Comparison of ENCODE assay signal across 15 cellular contexts in genomic region chr10:63917363-63917762, GRCh38.
A peak's percentile ranks its signal among the peaks of the same experiment; 100 is the strongest.
DNase-seq lines count a peak whose midpoint lies in the region; ATAC-seq and TF ChIP-seq lines count a peak whose summit lies in the region.
"Had no signal": no experiment of that assay in that cellular context is flagged by ENCODE, and none has a peak within 500 bp of the region (broad histone marks: within the 10 kb centered on the region; RNA-seq: fewer than 3 reads in every experiment).

No MANE protein-coding gene starts in this region.

- no peaks in the 10 kb centered on the region for H3K9me2 ChIP-seq in SK-N-SH

- H3K27me3 ChIP-seq in SK-N-SH (ENCODE audit: insufficient read depth) (no peaks in the 10 kb centered on the region), upper lobe of right lung (no peaks in the 10 kb centered on the region)

- no peak overlapping the region for H3K9ac ChIP-seq in SK-N-SH

- POLR2A ChIA-PET in SK-N-SH (lab: Yijun Ruan, JAX), result no interaction called here

- intact Hi-C loops in upper lobe of right lung (cut with DNase I), result no loop called here

- H3K4me1 Mint-ChIP-seq in glutamatergic neuron (ENCODE audit: low read depth, unreplicated experiment), result peaks cover 23% of the 10 kb centered on the region
- H3K4me1 Mint-ChIP-seq: B cell; CD4-positive, alpha-beta memory T cell had no signal

- H3K9me3 Mint-ChIP-seq in glutamatergic neuron (ENCODE audit: unreplicated experiment), result peaks cover 1% of the 10 kb centered on the region
- H3K9me3 Mint-ChIP-seq: T-helper 1 cell treated with Interleukin-12 subunit alpha and Interleukin-12 subunit beta and Interleukin-4 antibody, amounts not matched to agents 30 μg/mL and 1 μg/mL, for 36 hours had no signal

- no peaks in the 10 kb centered on the region for H3F3A ChIP-seq in SK-N-SH (replicated peaks; ENCODE audit: insufficient read depth)

- CTCF ChIA-PET in SK-N-SH (lab: Yijun Ruan, JAX), result interaction anchor here (0.8 to 1.4 kb wide), 4 partner anchors 9 to 840 kb away, joined by 3 to 4 read pairs (median 4); no protein-coding TSS in a partner anchor

- no peak overlapping the region for H2AFZ ChIP-seq in SK-N-SH (ENCODE audit: low read depth)

- no peaks in the 10 kb centered on the region for H4K20me1 ChIP-seq in SK-N-SH (ENCODE audit: insufficient read depth)

- no peak for TF ChIP-seq RAD21 in SK-N-SH (IDR thresholded peaks at IDR 0.05; ENCODE audit: low read length)

- no peak for DNase-seq in SK-N-SH
- DNase-seq in NCI-H69 (lab: John Stamatoyannopoulos, UW), result peak; percentile 30
- DNase-seq in globus pallidus (ENCODE audit: low spot score), result peak; percentile 7
- no peak for DNase-seq in upper lobe of right lung
- no peak for DNase-seq in dermis blood vessel endothelial cell
- no peak for DNase-seq in glutamatergic neuron
- DNase-seq: CD4-positive, alpha-beta memory T cell; GF-D8; MV-4-11; NCI-H510A; SHP77 had no signal

- H3K27ac ChIP-seq in SK-N-SH (ENCODE audit: low read depth in 2 of 2, low read length in 1 of 2) (peak overlapping the region in 1 of 2 experiments; percentile 4; a peak in 1 of 4 replicates), upper lobe of right lung (no peak overlapping the region)

- no peaks in the 10 kb centered on the region for H3K36me3 Mint-ChIP-seq in glutamatergic neuron (ENCODE audit: unreplicated experiment)
- H3K36me3 Mint-ChIP-seq: CD4-positive, alpha-beta memory T cell had no signal

- H3K4me1 ChIP-seq in SK-N-SH (ENCODE audit: control insufficient read depth in 1 of 2, insufficient read depth in 2 of 2, low read depth in 1 of 2, low read length in 1 of 2) (no peaks in the 10 kb centered on the region), upper lobe of right lung (no peaks in the 10 kb centered on the region)

- H3K4me3 Mint-ChIP-seq in glutamatergic neuron (ENCODE audit: unreplicated experiment), result no peak overlapping the region
- H3K4me3 Mint-ChIP-seq: B cell; CD4-positive, alpha-beta memory T cell; T-helper 1 cell treated with Interleukin-12 subunit alpha and Interleukin-12 subunit beta and Interleukin-4 antibody, amounts not matched to agents 30 μg/mL and 1 μg/mL, for 36 hours had no signal

- TF ChIP-seq CTCF in SK-N-SH (IDR thresholded peaks at IDR 0.05) (no peak), upper lobe of right lung (IDR thresholded peaks at IDR 0.05) (no peak), glutamatergic neuron (IDR thresholded peaks at IDR 0.05; ENCODE audit: partially characterized antibody, unreplicated experiment) (no peak)

- TF ChIP-seq EP300 in SK-N-SH (IDR thresholded peaks at IDR 0.05; ENCODE audit: borderline replicate concordance in 1 of 2, low read depth in 1 of 2, low read length in 1 of 2), result no peak

- no peak for ATAC-seq in SK-N-SH treated with all-trans-retinoic acid at 6 μM for 48 hours
- peak; percentile 72 for ATAC-seq in upper lobe of right lung
- ATAC-seq: K562 had no signal

- H3K36me3 ChIP-seq in SK-N-SH (replicated peaks in 1 of 2; ENCODE audit: control insufficient read depth in 1 of 2, insufficient read depth in 2 of 2, low read length in 1 of 2) (no peaks in the 10 kb centered on the region), upper lobe of right lung (no peaks in the 10 kb centered on the region)

- no peaks in the 10 kb centered on the region for H3K27me3 Mint-ChIP-seq in glutamatergic neuron (ENCODE audit: unreplicated experiment)

- no peaks in the 10 kb centered on the region for H3K9me3 ChIP-seq in SK-N-SH
- H3K9me3 ChIP-seq in upper lobe of right lung, result no peaks in the 10 kb centered on the region

- WGBS in SK-N-SH (ENCODE audit: low lambda C conversion rate), result 24% methylated on average over 1 of the region's 1 CpG

- H3K79me2 ChIP-seq in SK-N-SH (ENCODE audit: insufficient read depth), result no peaks in the 10 kb centered on the region

- no peak overlapping the region for H3K27ac Mint-ChIP-seq in glutamatergic neuron (ENCODE audit: unreplicated experiment)
- H3K27ac Mint-ChIP-seq: B cell; CD4-positive, alpha-beta memory T cell; T-helper 1 cell treated with Interleukin-12 subunit alpha and Interleukin-12 subunit beta and Interleukin-4 antibody, amounts not matched to agents 30 μg/mL and 1 μg/mL, for 36 hours had no signal

- H3K4me3 ChIP-seq in SK-N-SH (ENCODE audit: low read depth in 2 of 2, low read length in 1 of 2) (no peak overlapping the region), upper lobe of right lung (no peak overlapping the region)
- H3K4me3 ChIP-seq: K562 had no signal

- H3K4me2 ChIP-seq in SK-N-SH, result no peak overlapping the region

TF ChIP-seq in SK-N-SH treated with all-trans-retinoic acid at 6 μM for 48 hours, 23 proteins besides CTCF, POLR2A, EP300 and RAD21:
- peak; percentile 86 for TF ChIP-seq ISL1 (CRISPR knock-in tag; IDR thresholded peaks at IDR 0.05)
- TF ChIP-seq, protein P1, sequence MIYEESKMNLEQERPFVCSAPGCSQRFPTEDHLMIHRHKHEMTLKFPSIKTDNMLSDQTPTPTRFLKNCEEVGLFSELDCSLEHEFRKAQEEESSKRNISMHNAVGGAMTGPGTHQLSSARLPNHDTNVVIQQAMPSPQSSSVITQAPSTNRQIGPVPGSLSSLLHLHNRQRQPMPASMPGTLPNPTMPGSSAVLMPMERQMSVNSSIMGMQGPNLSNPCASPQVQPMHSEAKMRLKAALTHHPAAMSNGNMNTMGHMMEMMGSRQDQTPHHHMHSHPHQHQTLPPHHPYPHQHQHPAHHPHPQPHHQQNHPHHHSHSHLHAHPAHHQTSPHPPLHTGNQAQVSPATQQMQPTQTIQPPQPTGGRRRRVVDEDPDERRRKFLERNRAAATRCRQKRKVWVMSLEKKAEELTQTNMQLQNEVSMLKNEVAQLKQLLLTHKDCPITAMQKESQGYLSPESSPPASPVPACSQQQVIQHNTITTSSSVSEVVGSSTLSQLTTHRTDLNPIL (CRISPR knock-in tag; IDR thresholded peaks at IDR 0.05; ENCODE audit: low read depth), result no peak

TF ChIP-seq in SK-N-SH, 30 proteins besides CTCF, POLR2A, EP300 and RAD21:
- TF ChIP-seq FOXM1 (IDR thresholded peaks at IDR 0.05; ENCODE audit: low read depth) (no peak), SIN3A (IDR thresholded peaks at IDR 0.05; ENCODE audit: borderline replicate concordance, low read depth, low read length) (no peak), YY1 (IDR thresholded peaks at IDR 0.05; ENCODE audit: low read depth) (no peak), REST (IDR thresholded peaks at IDR 0.05; ENCODE audit: low read depth, low read length) (no peak), EZH2phosphoT487 (IDR thresholded peaks at IDR 0.05; ENCODE audit: borderline replicate concordance, low read depth) (no peak), POLR2AphosphoS5 (IDR thresholded peaks at IDR 0.05; ENCODE audit: low read depth, low read length) (no peak), TEAD4 (IDR thresholded peaks at IDR 0.05; ENCODE audit: borderline replicate concordance, insufficient read depth) (no peak), CHD2 (IDR thresholded peaks at IDR 0.05; ENCODE audit: low read length, partially characterized antibody) (no peak), ELF1 (IDR thresholded peaks at IDR 0.05) (no peak), NRF1 (IDR thresholded peaks at IDR 0.05; ENCODE audit: low read depth, low read length) (no peak)
- TF ChIP-seq, protein P2, sequence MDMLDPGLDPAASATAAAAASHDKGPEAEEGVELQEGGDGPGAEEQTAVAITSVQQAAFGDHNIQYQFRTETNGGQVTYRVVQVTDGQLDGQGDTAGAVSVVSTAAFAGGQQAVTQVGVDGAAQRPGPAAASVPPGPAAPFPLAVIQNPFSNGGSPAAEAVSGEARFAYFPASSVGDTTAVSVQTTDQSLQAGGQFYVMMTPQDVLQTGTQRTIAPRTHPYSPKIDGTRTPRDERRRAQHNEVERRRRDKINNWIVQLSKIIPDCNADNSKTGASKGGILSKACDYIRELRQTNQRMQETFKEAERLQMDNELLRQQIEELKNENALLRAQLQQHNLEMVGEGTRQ (IDR thresholded peaks at IDR 0.05; ENCODE audit: borderline replicate concordance, low read depth, low read length), result no peak
- TF ChIP-seq, protein P3, sequence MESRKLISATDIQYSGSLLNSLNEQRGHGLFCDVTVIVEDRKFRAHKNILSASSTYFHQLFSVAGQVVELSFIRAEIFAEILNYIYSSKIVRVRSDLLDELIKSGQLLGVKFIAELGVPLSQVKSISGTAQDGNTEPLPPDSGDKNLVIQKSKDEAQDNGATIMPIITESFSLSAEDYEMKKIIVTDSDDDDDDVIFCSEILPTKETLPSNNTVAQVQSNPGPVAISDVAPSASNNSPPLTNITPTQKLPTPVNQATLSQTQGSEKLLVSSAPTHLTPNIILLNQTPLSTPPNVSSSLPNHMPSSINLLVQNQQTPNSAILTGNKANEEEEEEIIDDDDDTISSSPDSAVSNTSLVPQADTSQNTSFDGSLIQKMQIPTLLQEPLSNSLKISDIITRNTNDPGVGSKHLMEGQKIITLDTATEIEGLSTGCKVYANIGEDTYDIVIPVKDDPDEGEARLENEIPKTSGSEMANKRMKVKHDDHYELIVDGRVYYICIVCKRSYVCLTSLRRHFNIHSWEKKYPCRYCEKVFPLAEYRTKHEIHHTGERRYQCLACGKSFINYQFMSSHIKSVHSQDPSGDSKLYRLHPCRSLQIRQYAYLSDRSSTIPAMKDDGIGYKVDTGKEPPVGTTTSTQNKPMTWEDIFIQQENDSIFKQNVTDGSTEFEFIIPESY (IDR thresholded peaks at IDR 0.05; ENCODE audit: borderline replicate concordance, low read depth), result no peak

Comparison
In these comparisons a context has a peak if more than half of its experiments do, and no peak if none do; other contexts are left out.
1. DNase-seq: peak in NCI-H69 (single experiment) and globus pallidus (single experiment); none in SK-N-SH (single experiment), upper lobe of right lung (single experiment), dermis blood vessel endothelial cell (single experiment) and glutamatergic neuron (single experiment).